In genomic region chr20:61100489-61100888, GRCh38 we compare ENCODE assay signal across 23 cellular contexts.
DNase-seq lines count a peak whose midpoint lies in the region; ATAC-seq and TF ChIP-seq lines count a peak whose summit lies in the region.
"Had no signal": no experiment of that assay in that cellular context is flagged by ENCODE, and none has a peak within 500 bp of the region (broad histone marks: within the 10 kb centered on the region; RNA-seq: fewer than 3 reads in every experiment).

No MANE protein-coding gene starts in this region.

- H3K9me3 ChIP-seq in mammary epithelial cell (replicated peaks; ENCODE audit: insufficient read depth, low read length), result no peaks in the 10 kb centered on the region
- no peaks in the 10 kb centered on the region for H3K9me3 ChIP-seq in lower lobe of right lung
- H3K9me3 ChIP-seq: BE2C had no signal

- H3K4me1 ChIP-seq in mammary epithelial cell (ENCODE audit: insufficient read depth, low read length) (no peaks in the 10 kb centered on the region), lower lobe of right lung (no peaks in the 10 kb centered on the region)
- H3K4me1 ChIP-seq: BE2C had no signal

- H3K27ac ChIP-seq in mammary epithelial cell (ENCODE audit: insufficient read depth, low read depth, low read length) (no peak overlapping the region), lower lobe of right lung (no peak overlapping the region)
- H3K27ac ChIP-seq: 22Rv1 had no signal

- peak; percentile 74 for ATAC-seq in esophagus mucosa
- peak; percentile 28 for ATAC-seq in stimulated activated effector memory CD8-positive, alpha-beta T cell treated with anti-CD3 and anti-CD28 coated beads, Interleukin-12 subunit alpha, Interleukin-12 subunit beta, amount 100 ng/mL, for 72 hours
- no peak for ATAC-seq in lower lobe of right lung
- ATAC-seq: K562, PC-3 had no signal

- H4K20me1 ChIP-seq in mammary epithelial cell (ENCODE audit: insufficient read depth, low read length), result no peaks in the 10 kb centered on the region

- H3K27me3 ChIP-seq in mammary epithelial cell (ENCODE audit: insufficient read depth, low read length), result peaks cover 5% of the 10 kb centered on the region
- H3K27me3 ChIP-seq in lower lobe of right lung (ENCODE audit: low read depth), result peaks cover 4% of the 10 kb centered on the region
- H3K27me3 ChIP-seq: BE2C had no signal

- intact Hi-C loops in mammary epithelial cell (cut with micrococcal nuclease), result loop anchor here (1.0 kb wide), 1 partner anchor 20 kb away; no protein-coding TSS in a partner anchor
- intact Hi-C loops in lower lobe of right lung (cut with DNase I), result no loop called here

- peak; percentile 51 for DNase-seq in activated effector memory CD4-positive, alpha-beta T cell treated with anti-CD3 and anti-CD28 coated beads, Interleukin-2, amount 50 U/mL, for 16 hours
- no peak for DNase-seq in activated effector memory CD4-positive, alpha-beta T cell treated with Interleukin-2 at 50 U/mL for 16 hours
- DNase-seq in mammary epithelial cell (peak; percentile 61), SHP77 treated with DMSO at 0.1 percent for 48 hours (lab: John Stamatoyannopoulos, UW) (no peak), DMS79 treated with DMSO at 0.1 percent for 48 hours (lab: John Stamatoyannopoulos, UW) (no peak), lower lobe of right lung (no peak)
- no peak for DNase-seq in stimulated activated effector memory CD8-positive, alpha-beta T cell treated with anti-CD3 and anti-CD28 coated beads, Interleukin-12 subunit alpha, Interleukin-12 subunit beta, amount 100 ng/mL, for 72 hours (ENCODE audit: low spot score in 2 of 2)
- DNase-seq: BE2C; CD4-positive, CD25-positive, alpha-beta regulatory T cell; DMS153; Kasumi-1; MV-4-11; NCI-H1105 treated with DMSO at 0.1 percent for 48 hours; NCI-H146; NCI-H2029; NCI-H446 treated with DMSO at 0.1 percent for 48 hours; NCI-H526; NCI-H82; NK-92 treated with Interleukin-12 subunit alpha and Interleukin-12 subunit beta, amount 100 ng/mL, for 24 hours; PC-3 had no signal

- peaks cover 3% of the 10 kb centered on the region for H3K9me3 Mint-ChIP-seq in stimulated activated effector memory CD8-positive, alpha-beta T cell treated with anti-CD3 and anti-CD28 coated beads, Interleukin-12 subunit alpha, Interleukin-12 subunit beta, amount 100 ng/mL, for 72 hours

- peak in 1 of 2 donors; percentile 33 for TF ChIP-seq CTCF in mammary epithelial cell (conservative IDR thresholded peaks at IDR 0.05 in 1 of 2, IDR thresholded peaks at IDR 0.05 in 1 of 2; ENCODE audit: extremely low read depth in 1 of 2, insufficient read depth in 1 of 2, low read depth in 1 of 2, low read length in 2 of 2)
- TF ChIP-seq CTCF in lower lobe of right lung (IDR thresholded peaks at IDR 0.05), result no peak

- CTCF ChIA-PET in mammary epithelial cell (lab: Charles Lee; ENCODE audit: low non-redundant PET), result no interaction called here

- H2AFZ ChIP-seq in mammary epithelial cell (ENCODE audit: low read depth, low read length), result no peak overlapping the region

- H3K27ac Mint-ChIP-seq in stimulated activated effector memory CD8-positive, alpha-beta T cell treated with anti-CD3 and anti-CD28 coated beads, Interleukin-12 subunit alpha, Interleukin-12 subunit beta, amount 100 ng/mL, for 72 hours, result peak overlapping the region; percentile 78
- H3K27ac Mint-ChIP-seq: CD4-positive, CD25-positive, alpha-beta regulatory T cell had no signal

- no peak overlapping the region for H3K9ac ChIP-seq in mammary epithelial cell (ENCODE audit: insufficient read depth, low read length)

- no peak overlapping the region for H3K4me3 ChIP-seq in mammary epithelial cell (replicated peaks in 1 of 3; ENCODE audit: insufficient read depth in 1 of 3, low read depth in 2 of 3, low read length in 3 of 3)
- H3K4me3 ChIP-seq in lower lobe of right lung, result no peak overlapping the region
- H3K4me3 ChIP-seq: K562 had no signal

- dilution Hi-C loops in mammary epithelial cell (cut with HindIII; ENCODE audit: low sequenced_read_pairs), result no loop called here

- no peak overlapping the region for H3K4me3 Mint-ChIP-seq in stimulated activated effector memory CD8-positive, alpha-beta T cell treated with anti-CD3 and anti-CD28 coated beads, Interleukin-12 subunit alpha, Interleukin-12 subunit beta, amount 100 ng/mL, for 72 hours
- H3K4me3 Mint-ChIP-seq: CD4-positive, CD25-positive, alpha-beta regulatory T cell had no signal

- no peaks in the 10 kb centered on the region for H3K79me2 ChIP-seq in mammary epithelial cell (ENCODE audit: insufficient read depth, low read length)

- H3K4me1 Mint-ChIP-seq in stimulated activated effector memory CD8-positive, alpha-beta T cell treated with anti-CD3 and anti-CD28 coated beads, Interleukin-12 subunit alpha, Interleukin-12 subunit beta, amount 100 ng/mL, for 72 hours, result peaks cover 13% of the 10 kb centered on the region
- H3K4me1 Mint-ChIP-seq: CD4-positive, CD25-positive, alpha-beta regulatory T cell had no signal

- H3K4me2 ChIP-seq in mammary epithelial cell (ENCODE audit: insufficient read depth, low read depth, low read length), result no peak overlapping the region

- no peaks in the 10 kb centered on the region for H3K36me3 Mint-ChIP-seq in stimulated activated effector memory CD8-positive, alpha-beta T cell treated with anti-CD3 and anti-CD28 coated beads, Interleukin-12 subunit alpha, Interleukin-12 subunit beta, amount 100 ng/mL, for 72 hours
- H3K36me3 Mint-ChIP-seq: CD4-positive, CD25-positive, alpha-beta regulatory T cell had no signal

- in situ Hi-C loops in mammary epithelial cell (cut with MboI; ENCODE audit: low sequenced_read_pairs in 2 of 2), result no loop called here

- no peaks in the 10 kb centered on the region for H3K36me3 ChIP-seq in mammary epithelial cell (ENCODE audit: insufficient read depth, low read length)
- H3K36me3 ChIP-seq in lower lobe of right lung, result no peaks in the 10 kb centered on the region
- H3K36me3 ChIP-seq: BE2C had no signal

- no TSS peak for BruUV-seq in mammary epithelial cell (replicated peaks; lab: Mats Ljungman, UMichigan)

- 31% methylated on average over 7 of the region's 7 CpGs for WGBS in mammary epithelial cell (ENCODE audit: low coverage, missing lambda C conversion rate)

Comparison
In these comparisons a context has a peak if more than half of its experiments do, and no peak if none do; other contexts are left out.
1. DNase-seq: peak in activated effector memory CD4-positive, alpha-beta T cell treated with anti-CD3 and anti-CD28 coated beads, Interleukin-2, amount 50 U/mL, for 16 hours (single experiment) and mammary epithelial cell (single experiment); none in activated effector memory CD4-positive, alpha-beta T cell treated with Interleukin-2 at 50 U/mL for 16 hours (single experiment), stimulated activated effector memory CD8-positive, alpha-beta T cell treated with anti-CD3 and anti-CD28 coated beads, Interleukin-12 subunit alpha, Interleukin-12 subunit beta, amount 100 ng/mL, for 72 hours (0 of 2), SHP77 treated with DMSO at 0.1 percent for 48 hours (single experiment), DMS79 treated with DMSO at 0.1 percent for 48 hours (single experiment) and lower lobe of right lung (single experiment).
2. ATAC-seq: peak in esophagus mucosa (single experiment) and stimulated activated effector memory CD8-positive, alpha-beta T cell treated with anti-CD3 and anti-CD28 coated beads, Interleukin-12 subunit alpha, Interleukin-12 subunit beta, amount 100 ng/mL, for 72 hours (single experiment); none in lower lobe of right lung (0 of 2).